Comparison of ENCODE assay signal across 8 cellular contexts in the genomic region with DNA sequence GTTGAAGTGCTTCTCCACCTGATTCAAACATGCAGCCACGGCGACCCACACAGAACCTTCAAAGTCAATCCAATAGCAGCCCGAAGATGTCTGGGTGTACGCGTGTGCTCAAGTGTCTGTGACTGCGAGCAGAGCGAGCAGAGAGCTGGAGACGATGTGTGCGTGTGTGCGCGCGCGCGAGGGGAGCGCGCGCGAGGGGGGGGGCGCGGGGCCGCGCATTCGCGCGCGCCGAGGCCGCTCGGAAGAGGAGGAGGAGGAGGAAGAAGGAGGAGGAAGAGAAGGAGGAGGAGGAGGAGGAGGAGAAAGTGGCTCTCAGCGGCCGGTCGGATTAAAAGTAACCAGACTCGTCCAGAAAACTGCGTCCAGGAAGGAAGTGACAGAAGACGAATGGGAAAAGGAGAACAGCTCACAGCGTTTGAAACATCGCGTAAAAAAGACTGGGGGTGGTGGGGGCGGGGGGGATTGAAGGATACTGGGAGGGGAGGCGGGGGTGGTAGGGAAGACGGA. TPM values are rescaled to one million over a fixed set of nuclear protein-coding genes. Genes with fewer than 3 reads are reported as not detected.
DNase-seq lines count a peak whose midpoint lies in the region; ATAC-seq and TF ChIP-seq lines count a peak whose summit lies in the region.

A gene (minus strand): TSS at position 126 of the 507 bp plus-strand sequence. CDS start 59,396 bp downstream, outside the sequence.

- intact Hi-C loops in PC-3 (cut with micrococcal nuclease) = loop anchor here (1.0 to 10.0 kb wide), 6 partner anchors 84 to 1382 kb away; no protein-coding TSS in a partner anchor

- H3K36me3 ChIP-seq in BJ (ENCODE audit: control insufficient read depth, insufficient read depth, low read length) (no peaks in the 10 kb centered on the region), PC-3 (ENCODE audit: low read depth, low read length) (no peaks in the 10 kb centered on the region), iPS DF 6.9 (ENCODE audit: control insufficient read depth, insufficient read depth, low read length) (no peaks in the 10 kb centered on the region)

- peak within 1 kb of the TSS; percentile 84 for H2AFZ ChIP-seq in PC-3 (ENCODE audit: low read length)

- H3K79me2 ChIP-seq in PC-3 (ENCODE audit: low read length) = peaks cover 33% of the 10 kb centered on the region

- H3K27me3 ChIP-seq in BJ (ENCODE audit: control insufficient read depth, insufficient read depth, low read length) (no peaks in the 10 kb centered on the region), PC-3 (ENCODE audit: low read length) (no peaks in the 10 kb centered on the region), iPS DF 6.9 (ENCODE audit: control insufficient read depth, insufficient read depth, low read length) (peaks cover 2% of the 10 kb centered on the region; the same call in 1 of the 2 replicates)

- H3F3A ChIP-seq in PC-3 (ENCODE audit: low read length, unreplicated experiment) = no peaks in the 10 kb centered on the region

- DNase-seq in BJ (ENCODE audit: low read depth) = peak; percentile 24
- DNase-seq in PC-3 = peak; percentile 83
- peak; percentile 78 for DNase-seq in brain pericyte (ENCODE audit: low read depth, low spot score)
- no peak for DNase-seq in iPS DF 6.9 (ENCODE audit: low read depth, low spot score)
- peak; percentile 84 for DNase-seq in putamen (ENCODE audit: low spot score)
- DNase-seq in stimulated activated naive CD4-positive, alpha-beta T cell treated with Interleukin-2 at 50 U/mL for 16 hours (lab: John Stamatoyannopoulos, UW) = no peak

- H3K9me3 ChIP-seq in PC-3 (ENCODE audit: low read length) (no peaks in the 10 kb centered on the region), iPS DF 6.9 (ENCODE audit: control insufficient read depth, insufficient read depth, low read length) (no peaks in the 10 kb centered on the region)

- CTCF ChIA-PET in BJ (lab: Yijun Ruan, JAX) = interaction anchor here (1.2 kb wide), 1 partner anchor 53 kb away, joined by 4 read pairs; no protein-coding TSS in a partner anchor
- CTCF ChIA-PET in PC-3 (lab: Charles Lee) = interaction anchor here (0.6 to 1.3 kb wide), 3 partner anchors 155 to 847 kb away, joined by 3 to 6 read pairs (median 4); no protein-coding TSS in a partner anchor

- BruUV-seq in PC-3 (replicated peaks; lab: Mats Ljungman, UMichigan) = no TSS peak

- peak within 1 kb of the TSS; percentile 76 for H3K9ac ChIP-seq in PC-3 (ENCODE audit: low read length)

- no peaks in the 10 kb centered on the region for H3K9me2 ChIP-seq in PC-3 (replicated peaks; ENCODE audit: low read length)

- peak within 1 kb of the TSS; percentile 56 for H3K27ac ChIP-seq in PC-3 (ENCODE audit: low read length)
- no peak within 1 kb of the TSS for H3K27ac ChIP-seq in iPS DF 6.9 (ENCODE audit: low read length)

- H3K4me3 ChIP-seq in BJ (ENCODE audit: low read depth, low read length) = peak within 1 kb of the TSS; percentile 71
- H3K4me3 ChIP-seq in PC-3 (ENCODE audit: low read length) = peak within 1 kb of the TSS; percentile 85
- peak within 1 kb of the TSS; percentile 97; the same call in 1 of the 2 replicates for H3K4me3 ChIP-seq in iPS DF 6.9 (ENCODE audit: low read length)

- H3K4me2 ChIP-seq in PC-3 (ENCODE audit: low read length) = peak within 1 kb of the TSS; percentile 90

- no peaks in the 10 kb centered on the region for H4K20me1 ChIP-seq in PC-3 (ENCODE audit: low read length)

- POLR2A ChIA-PET in BJ (lab: Charles Lee) (no interaction called here), PC-3 (lab: Charles Lee; ENCODE audit: unreplicated experiment) (interaction anchor here (0.5 to 0.6 kb wide), 6 partner anchors 67 to 350 kb away, joined by 3 to 14 read pairs (median 8); no protein-coding TSS in a partner anchor)

- ATAC-seq in GM18909 (IDR thresholded peaks at IDR 0.05; ENCODE audit: poor library complexity, unreplicated experiment) = peak; percentile 41
- ATAC-seq in HG03571 (IDR thresholded peaks at IDR 0.05; ENCODE audit: unreplicated experiment) = peak; percentile 26
- ATAC-seq in PC-3 = peak; percentile 64

- H3K4me1 ChIP-seq in PC-3 (ENCODE audit: insufficient read depth, low read length) (peaks cover 39% of the 10 kb centered on the region), iPS DF 6.9 (ENCODE audit: control insufficient read depth, insufficient read depth, low read length) (no peaks in the 10 kb centered on the region)

- TF ChIP-seq CTCF in BJ (IDR thresholded peaks at IDR 0.05; ENCODE audit: insufficient read depth, low read depth, low read length) (no peak), PC-3 (conservative IDR thresholded peaks at IDR 0.05; ENCODE audit: low read depth, low read length) (no peak)

- no CpG with 5 or more reads among the region's 41 CpGs for WGBS in iPS DF 6.9 (ENCODE audit: insufficient coverage, insufficient read length)

RNA-seq across cellular contexts. Expression of the gene that starts here (rescaled TPM):
- polyA plus RNA-seq in BJ (2011; rRNA removed) = 1.4 and 1.6 TPM in 2 replicates
- 3.0 and 4.6 TPM in 2 replicates for polyA minus RNA-seq in BJ (2011; rRNA and poly(A)+ RNA removed)
- total RNA-seq in PC-3 (2014; rRNA removed) = 4.4 and 8.0 TPM in 2 replicates

Comparison
In these comparisons a context has a peak if more than half of its experiments do, and no peak if none do; other contexts are left out.
1. DNase-seq: peak in BJ (single experiment), PC-3 (single experiment), brain pericyte (single experiment) and putamen (single experiment); none in iPS DF 6.9 (single experiment) and stimulated activated naive CD4-positive, alpha-beta T cell treated with Interleukin-2 at 50 U/mL for 16 hours (single experiment).
2. Peak in every context shown above with its lines, with median percentiles within 50 percentile points of each other: H3K4me3 ChIP-seq and ATAC-seq.